Comparison of ENCODE assay signal across 26 cellular contexts in the genomic region with DNA sequence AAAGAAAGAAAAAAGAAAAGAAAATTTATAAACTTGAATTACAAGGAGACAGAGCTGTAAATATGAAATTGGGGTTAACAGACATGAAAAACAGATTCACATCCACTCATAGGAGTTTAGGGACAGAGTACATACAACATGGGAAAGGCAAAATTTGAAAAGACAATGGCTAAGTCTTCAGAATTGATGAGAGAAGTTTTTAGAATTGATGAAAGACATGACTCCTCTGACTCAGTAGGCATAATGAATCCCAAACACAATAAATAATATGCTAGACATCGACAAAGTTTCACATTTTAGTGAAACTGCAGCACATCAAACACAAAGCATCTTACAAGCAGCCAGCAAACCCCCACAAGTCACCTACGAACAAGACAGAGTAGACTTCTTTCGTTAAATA.
"Had no signal": no experiment of that assay in that cellular context is flagged by ENCODE, and none has a peak within 500 bp of the region (broad histone marks: within the 10 kb centered on the region; RNA-seq: fewer than 3 reads in every experiment).

No MANE protein-coding gene starts in this region.

- H3K4me3 Mint-ChIP-seq: effector memory CD8-positive, alpha-beta T cell; endodermal cell; mesothelial cell of epicardium; naive B cell had no signal

- H3K9me3 Mint-ChIP-seq: effector memory CD8-positive, alpha-beta T cell; endodermal cell; naive B cell had no signal

- ATAC-seq: effector memory CD8-positive, alpha-beta T cell; esophagus mucosa; gastrocnemius medialis; heart right ventricle; left cardiac atrium; left lung; left ventricle myocardium superior; lower lobe of right lung; mucosa of descending colon had no signal

- FAIRE-seq: endometrium, islet of Langerhans, keratinocyte had no signal

- H3K27me3 Mint-ChIP-seq: effector memory CD8-positive, alpha-beta T cell; naive B cell had no signal

- H3K4me1 Mint-ChIP-seq: naive B cell had no signal

- DNase-seq: dermis blood vessel endothelial cell; dorsolateral prefrontal cortex; effector CD4-positive, alpha-beta T cell; effector memory CD8-positive, alpha-beta T cell; endodermal cell; erythroblast; esophagus squamous epithelium; foreskin fibroblast; foreskin melanocyte; gastrocnemius medialis; glutamatergic neuron; head of caudate nucleus; heart right ventricle; hippocampal formation; left cardiac atrium; left lung; left ventricle myocardium superior; lower lobe of right lung; mesenchymal stem cell; mucosa of descending colon; naive B cell had no signal

- H3K27ac Mint-ChIP-seq: effector memory CD8-positive, alpha-beta T cell; endodermal cell; mesothelial cell of epicardium; naive B cell had no signal
